In genomic region chr11:14644396-14645246, GRCh38 we compare ENCODE assay signal across 8 cellular contexts. TPM values are rescaled to one million over a fixed set of nuclear protein-coding genes. Genes with fewer than 3 reads are reported as not detected.
DNase-seq lines count a peak whose midpoint lies in the region; ATAC-seq, FAIRE-seq and TF ChIP-seq lines count a peak whose summit lies in the region.

No MANE protein-coding gene starts in this region.

- intact Hi-C loops in CD4-positive, alpha-beta T cell (cut with DNase I, micrococcal nuclease): loop anchor here (1.0 to 10.0 kb wide), 13 partner anchors 43 to 263 kb away; partner anchors contain the start of genes PSMA1 (in 2 of the 2), COPB1 (in 1 of the 2) and CYP2R1 (in 1 of the 2)
- intact Hi-C loops in ascending aorta (cut with DNase I): loop anchor here (1.0 to 5.0 kb wide), 5 partner anchors 62 to 263 kb away; partner anchors contain the start of genes CYP2R1 and PSMA1

- H3K79me2 ChIP-seq in SU-DHL-6 (ENCODE audit: insufficient read depth, low read length): no peaks in the 10 kb centered on the region

- peak overlapping the region; percentile 96 for H3K4me3 Mint-ChIP-seq in CD4-positive, alpha-beta T cell

- peak overlapping the region; percentile 76 for H3K27ac Mint-ChIP-seq in CD4-positive, alpha-beta T cell

- H3K27me3 Mint-ChIP-seq in CD4-positive, alpha-beta T cell: no peaks in the 10 kb centered on the region

- peak; percentile 18 for TF ChIP-seq CTCF in CD4-positive, alpha-beta T cell (IDR thresholded peaks at IDR 0.05)
- TF ChIP-seq CTCF in SU-DHL-6 (IDR thresholded peaks at IDR 0.05; ENCODE audit: insufficient read depth, low read length, poor library complexity, severe bottlenecking) (no peak), ascending aorta (IDR thresholded peaks at IDR 0.05) (peak in 1 of 3 experiments; percentile 2)

- FAIRE-seq in H54 (lab: Jason Lieb, UNC): no peak

- H3K4me3 ChIP-seq in SU-DHL-6 (ENCODE audit: insufficient read depth, low read length, poor library complexity, severe bottlenecking) (peak overlapping the region; percentile 46), ascending aorta (peak overlapping the region; percentile 77 to 83), iPS-15b (ENCODE audit: low read depth, low read length) (peak overlapping the region; percentile 78), skin epidermis (peak overlapping the region; percentile 54 to 77 (median 67))

- H3K27me3 ChIP-seq in CD4-positive, alpha-beta T cell (ENCODE audit: control insufficient read depth, insufficient read depth, low read length): no peaks in the 10 kb centered on the region
- H3K27me3 ChIP-seq in SU-DHL-6 (ENCODE audit: low read length) (no peaks in the 10 kb centered on the region), ascending aorta (no peaks in the 10 kb centered on the region), iPS-15b (ENCODE audit: control insufficient read depth, insufficient read depth, low read length) (peaks cover 43% of the 10 kb centered on the region)

- H3K36me3 ChIP-seq in SU-DHL-6 (ENCODE audit: low read length) (no peaks in the 10 kb centered on the region), ascending aorta (no peaks in the 10 kb centered on the region), iPS-15b (ENCODE audit: control insufficient read depth, insufficient read depth, low read length) (no peaks in the 10 kb centered on the region)

- POLR2A ChIA-PET in CD4-positive, alpha-beta T cell (lab: Charles Lee): interaction anchor here (0.7 to 5.1 kb wide), 41 partner anchors 9 to 247 kb away, joined by 3 to 97 read pairs (median 4); partner anchors contain the start of genes COPB1, CYP2R1 and PSMA1

- H4K20me1 ChIP-seq in SU-DHL-6 (ENCODE audit: low read depth, low read length): no peaks in the 10 kb centered on the region

- H3K9ac ChIP-seq in SU-DHL-6 (ENCODE audit: low read length): peak overlapping the region; percentile 61
- H3K9ac ChIP-seq in iPS-15b (ENCODE audit: low read depth, low read length): peak overlapping the region; percentile 51

- DNase-seq in CD4-positive, alpha-beta T cell: peak in 9 of 10 experiments; percentile 22 to 60 (median 43)
- DNase-seq in ascending aorta (ENCODE audit: low spot score in 2 of 2) (peak in 1 of 2 donors; percentile 67), H54 (ENCODE audit: insufficient read length, low spot score) (no peak)

- no peaks in the 10 kb centered on the region for H3K9me3 ChIP-seq in CD4-positive, alpha-beta T cell (ENCODE audit: control insufficient read depth, low read length)
- no peaks in the 10 kb centered on the region for H3K9me3 ChIP-seq in SU-DHL-6 (ENCODE audit: insufficient read depth, low read length)
- no peaks in the 10 kb centered on the region for H3K9me3 ChIP-seq in ascending aorta
- no peaks in the 10 kb centered on the region for H3K9me3 ChIP-seq in iPS-15b (ENCODE audit: control insufficient read depth, insufficient read depth, low read length)

- no peaks in the 10 kb centered on the region for H3F3A ChIP-seq in SU-DHL-6 (ENCODE audit: insufficient read depth)

- H3K36me3 Mint-ChIP-seq in CD4-positive, alpha-beta T cell (ENCODE audit: low read depth): peaks cover 44% of the 10 kb centered on the region

- H3K9me3 Mint-ChIP-seq in CD4-positive, alpha-beta T cell: no peaks in the 10 kb centered on the region

- TF ChIP-seq POLR2A in H54 (IDR thresholded peaks at IDR 0.05; ENCODE audit: low read depth, low read length): no peak

- peak overlapping the region; percentile 76 for H2AFZ ChIP-seq in SU-DHL-6 (ENCODE audit: low read depth, low read length, severe bottlenecking)

- no peaks in the 10 kb centered on the region for H3K9me2 ChIP-seq in SU-DHL-6 (replicated peaks; ENCODE audit: insufficient read depth, low read length)

- H3K4me1 ChIP-seq in ascending aorta (peaks cover 7 to 8% of the 10 kb centered on the region in 2 donors), iPS-15b (ENCODE audit: control insufficient read depth, insufficient read depth, low read length) (peaks cover 2% of the 10 kb centered on the region)

- H3K27ac ChIP-seq in CD4-positive, alpha-beta T cell (ENCODE audit: low read depth, low read length): peak overlapping the region; percentile 80
- no peak overlapping the region for H3K27ac ChIP-seq in SU-DHL-6 (ENCODE audit: low read depth, low read length)
- peak overlapping the region; percentile 84 to 87 for H3K27ac ChIP-seq in ascending aorta
- peak overlapping the region in 19 of 21 experiments; percentile 16 to 89 (median 70) for H3K27ac ChIP-seq in skin epidermis

- ATAC-seq in CD4-positive, alpha-beta T cell (ENCODE audit: poor library complexity): peak; percentile 49
- ATAC-seq in GM19438 (IDR thresholded peaks at IDR 0.05; ENCODE audit: low read depth, unreplicated experiment) (peak; percentile 32), HG03460 (IDR thresholded peaks at IDR 0.05; ENCODE audit: unreplicated experiment) (peak; percentile 42)

- H3K4me2 ChIP-seq in SU-DHL-6 (ENCODE audit: low read depth, low read length, poor library complexity, severe bottlenecking): peak overlapping the region; percentile 67

- CTCF ChIA-PET in CD4-positive, alpha-beta T cell (lab: Charles Lee): interaction anchor here (0.8 to 3.6 kb wide), 27 partner anchors 9 to 362 kb away, joined by 3 to 22 read pairs (median 5); partner anchors contain the start of genes CYP2R1 and PSMA1

- H3K4me1 Mint-ChIP-seq in CD4-positive, alpha-beta T cell (ENCODE audit: low read depth): peaks cover 62% of the 10 kb centered on the region

RNA-seq across cellular contexts. Expression of gene PDE3B, which starts 1.0 kb away (rescaled TPM):
- 100 to 1,000 TPM; 103 to 106 TPM for total RNA-seq in CD4-positive, alpha-beta T cell
- 5.1 TPM for total RNA-seq in ascending aorta

Comparison
In these comparisons a context has a peak if more than half of its experiments do, and no peak if none do; other contexts are left out.
1. RNA of gene PDE3B, which starts 1.0 kb away (total RNA-seq): 103 to 106 TPM in CD4-positive, alpha-beta T cell; 5.1 TPM in ascending aorta (single experiment); every median in the first group is over 10 times any median in the second.
2. Peak in every context shown above with its lines, with median percentiles within 50 percentile points of each other: ATAC-seq and H3K4me3 ChIP-seq.